ENCODE assay signal across 8 cellular contexts in the genomic region with DNA sequence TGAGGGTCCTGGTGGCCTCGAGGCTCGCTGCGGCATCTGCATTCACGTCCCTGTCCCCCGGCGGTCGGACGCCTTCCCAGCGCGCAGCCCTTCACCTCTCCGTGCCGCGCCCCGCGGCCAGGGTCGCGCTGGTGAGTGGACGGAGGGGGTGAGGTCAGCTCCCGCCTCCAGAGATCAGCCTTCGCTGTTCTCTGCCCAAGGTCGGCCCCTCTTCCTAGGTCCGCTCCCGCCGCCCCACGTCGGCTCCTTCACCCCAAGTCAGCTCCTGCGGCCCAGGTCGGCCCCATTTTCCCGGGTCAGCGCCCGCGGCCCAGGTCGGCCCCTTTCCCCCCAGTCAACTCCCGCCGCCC. TPM values are rescaled to one million over a fixed set of nuclear protein-coding genes. Genes with fewer than 3 reads are reported as not detected.
DNase-seq lines count a peak whose midpoint lies in the region; ATAC-seq and TF ChIP-seq lines count a peak whose summit lies in the region.
"Not testable (repeated sequence)": the region's sequence is repeated elsewhere in the genome, so short reads cannot be mapped to it uniquely, and the experiment has no call there.

No MANE protein-coding gene starts in this region.

- not testable (repeated sequence) for H3K27me3 ChIP-seq in brain microvascular endothelial cell (replicated peaks)

- CTCF ChIA-PET in activated CD4-positive, alpha-beta T cell treated with anti-CD3 and anti-CD28 coated beads for 36 hours (lab: Charles Lee), result not testable (repeated sequence)

- not testable (repeated sequence) for H3K4me1 Mint-ChIP-seq in activated CD4-positive, alpha-beta T cell treated with anti-CD3 and anti-CD28 coated beads for 36 hours

- in situ Hi-C loops in brain microvascular endothelial cell (cut with HindIII; ENCODE audit: low pct_ligation_motif_present, low sequenced_read_pairs), result not testable (repeated sequence)

- peak overlapping the region; percentile 53 for H3K4me3 Mint-ChIP-seq in activated CD4-positive, alpha-beta T cell treated with anti-CD3 and anti-CD28 coated beads for 36 hours

- TF ChIP-seq CTCF in AG10803 (conservative IDR thresholded peaks at IDR 0.05; ENCODE audit: low read length); brain microvascular endothelial cell (IDR thresholded peaks at IDR 0.05; ENCODE audit: low read depth, low read length, missing control alignments): not testable (repeated sequence)

- not testable (repeated sequence) for H3K27ac ChIP-seq in brain microvascular endothelial cell

- POLR2A ChIA-PET in activated CD4-positive, alpha-beta T cell treated with anti-CD3 and anti-CD28 coated beads for 36 hours (lab: Charles Lee), result not testable (repeated sequence)

- intact Hi-C loops in activated CD4-positive, alpha-beta T cell treated with anti-CD3 and anti-CD28 coated beads for 36 hours (cut with DNase I, micrococcal nuclease); left cardiac atrium (cut with DNase I); sciatic nerve (cut with DNase I): not testable (repeated sequence)

- H3K36me3 ChIP-seq in brain microvascular endothelial cell (replicated peaks), result not testable (repeated sequence)

- H3K9me3 Mint-ChIP-seq in activated CD4-positive, alpha-beta T cell treated with anti-CD3 and anti-CD28 coated beads for 36 hours (ENCODE audit: low read depth), result not testable (repeated sequence)

- H3K27ac Mint-ChIP-seq in activated CD4-positive, alpha-beta T cell treated with anti-CD3 and anti-CD28 coated beads for 36 hours, result not testable (repeated sequence)

- ATAC-seq in GM18870 (IDR thresholded peaks at IDR 0.05; ENCODE audit: unreplicated experiment), result peak; percentile 18
- ATAC-seq in HG02588 (IDR thresholded peaks at IDR 0.05; ENCODE audit: unreplicated experiment), result peak; percentile 26
- peak; percentile 10 for ATAC-seq in HG03342 (IDR thresholded peaks at IDR 0.05; ENCODE audit: unreplicated experiment)
- ATAC-seq in activated CD4-positive, alpha-beta T cell treated with anti-CD3 and anti-CD28 coated beads for 36 hours, result not testable (repeated sequence)
- ATAC-seq in left cardiac atrium, result peak; percentile 16 to 20
- peak; percentile 13 for ATAC-seq in sciatic nerve

- H3K4me3 ChIP-seq in AG10803 (ENCODE audit: low read length) (peak overlapping the region; percentile 54), brain microvascular endothelial cell (ENCODE audit: low read depth, low read length) (peak overlapping the region; percentile 45)

- H3K36me3 Mint-ChIP-seq in activated CD4-positive, alpha-beta T cell treated with anti-CD3 and anti-CD28 coated beads for 36 hours (ENCODE audit: low read depth), result not testable (repeated sequence)

- DNase-seq in AG10803 (ENCODE audit: low read depth); activated CD4-positive, alpha-beta T cell treated with anti-CD3 and anti-CD28 coated beads for 36 hours; brain microvascular endothelial cell; left cardiac atrium; sciatic nerve (ENCODE audit: low spot score): not testable (repeated sequence)

- not testable (repeated sequence) for H3K27me3 Mint-ChIP-seq in activated CD4-positive, alpha-beta T cell treated with anti-CD3 and anti-CD28 coated beads for 36 hours

RNA-seq across cellular contexts. Expression of a gene that starts 0.2 kb away (rescaled TPM):
- total RNA-seq in activated CD4-positive, alpha-beta T cell treated with anti-CD3 and anti-CD28 coated beads for 36 hours, result 10 to 100 TPM; 30.3 to 43.2 TPM
- total RNA-seq in left cardiac atrium (10 to 100 TPM in 1 of 2 donors, 1 to 10 TPM in 1; 8.9 to 75.9 TPM), sciatic nerve (14.5 TPM)

RNA-seq across cellular contexts. Expression of a gene that starts 26.5 kb away (rescaled TPM):
- 10 to 100 TPM; 28.9 to 54.1 TPM for total RNA-seq in activated CD4-positive, alpha-beta T cell treated with anti-CD3 and anti-CD28 coated beads for 36 hours
- total RNA-seq in left cardiac atrium, result 1 to 10 TPM; 1.2 to 7.0 TPM
- total RNA-seq in sciatic nerve, result 6.4 TPM
